ENCODE assay signal across 19 cellular contexts in genomic region chr6:104952911-104953409, GRCh38. TPM values are rescaled to one million over a fixed set of nuclear protein-coding genes. Genes with fewer than 3 reads are reported as not detected.
DNase-seq lines count a peak whose midpoint lies in the region; ATAC-seq and TF ChIP-seq lines count a peak whose summit lies in the region.
"Had no signal": no experiment of that assay in that cellular context is flagged by ENCODE, and none has a peak within 500 bp of the region (broad histone marks: within the 10 kb centered on the region; RNA-seq: fewer than 3 reads in every experiment).

No MANE protein-coding gene starts in this region.

- no peak overlapping the region for H4K91ac ChIP-seq in neuronal stem cell (ENCODE audit: low read depth, low read length, poor library complexity)

- no peak overlapping the region for H2BK120ac ChIP-seq in neuronal stem cell (ENCODE audit: low read depth, low read length)

- H3K79me1 ChIP-seq in neuronal stem cell (ENCODE audit: low read depth, low read length) = peaks cover 2% of the 10 kb centered on the region

- TF ChIP-seq CTCF in WTC11 (IDR thresholded peaks at IDR 0.05) = no peak

- ATAC-seq in WTC11 = peak; percentile 5
- no peak for ATAC-seq in HG03097 (IDR thresholded peaks at IDR 0.05; ENCODE audit: low FRiP score, unreplicated experiment)
- ATAC-seq in GM21360 (IDR thresholded peaks at IDR 0.05; ENCODE audit: unreplicated experiment) = no peak
- no peak for ATAC-seq in HG02759 (IDR thresholded peaks at IDR 0.05; ENCODE audit: unreplicated experiment)
- ATAC-seq in HG03432 (IDR thresholded peaks at IDR 0.05; ENCODE audit: unreplicated experiment) = no peak

- peak overlapping the region; percentile 70 for H3K9ac ChIP-seq in iPS-15b (ENCODE audit: low read depth, low read length)
- peak overlapping the region; percentile 92 for H3K9ac ChIP-seq in neuronal stem cell (ENCODE audit: low read depth, low read length, poor library complexity)

- no peaks in the 10 kb centered on the region for H3K9me3 Mint-ChIP-seq in WTC11

- H3K36me3 Mint-ChIP-seq in WTC11 = no peaks in the 10 kb centered on the region
- H3K36me3 Mint-ChIP-seq: memory B cell had no signal

- H3K4me1 Mint-ChIP-seq in WTC11 = peaks cover 48% of the 10 kb centered on the region

- H4K8ac ChIP-seq in neuronal stem cell (ENCODE audit: low read depth, low read length) = no peak overlapping the region

- peak overlapping the region; percentile 55 for H3K23ac ChIP-seq in neuronal stem cell (ENCODE audit: low read depth, low read length, poor library complexity)

- H3K27ac ChIP-seq in neuronal stem cell (replicated peaks; ENCODE audit: low read length) = peak overlapping the region; percentile 98
- H3K27ac ChIP-seq: HL-60, SK-N-MC had no signal

- peak overlapping the region; percentile 72 for H2AFZ ChIP-seq in neuronal stem cell (ENCODE audit: low read length)

- H3K4me1 ChIP-seq in iPS-15b (ENCODE audit: control insufficient read depth, insufficient read depth, low read length) (peaks cover 21% of the 10 kb centered on the region), neuronal stem cell (ENCODE audit: control insufficient read depth in 2 of 2, insufficient read depth in 1 of 2, low read depth in 1 of 2, low read length in 2 of 2) (peaks cover 1 to 23% of the 10 kb centered on the region in 2 donors)

- H3K4me3 ChIP-seq in H7 (ENCODE audit: insufficient read depth, low read depth, low read length) = peak overlapping the region; percentile 55
- H3K4me3 ChIP-seq in iPS-15b (ENCODE audit: low read depth, low read length) = peak overlapping the region; percentile 67
- peak overlapping the region; percentile 50 to 69 for H3K4me3 ChIP-seq in neuronal stem cell (ENCODE audit: low read length in 2 of 2)
- H3K4me3 ChIP-seq: SK-N-MC had no signal

- no peak overlapping the region for H3K14ac ChIP-seq in neuronal stem cell (ENCODE audit: low read length)

- H3K27me3 ChIP-seq in H7 (ENCODE audit: control insufficient read depth, insufficient read depth, low read length) (no peaks in the 10 kb centered on the region), iPS-15b (ENCODE audit: control insufficient read depth, insufficient read depth, low read length) (no peaks in the 10 kb centered on the region), neuronal stem cell (ENCODE audit: control insufficient read depth in 3 of 3, insufficient read depth in 3 of 3, low read depth in 1 of 3, low read length in 3 of 3) (no peaks in the 10 kb centered on the region)

- peak overlapping the region; percentile 80 for H3K4me3 Mint-ChIP-seq in WTC11
- H3K4me3 Mint-ChIP-seq: memory B cell had no signal

- peak overlapping the region; percentile 77 for H3K4me2 ChIP-seq in neuronal stem cell (ENCODE audit: insufficient read depth, low read length, poor library complexity, severe bottlenecking)

- H2BK5ac ChIP-seq in neuronal stem cell (ENCODE audit: low read length) = peak overlapping the region; percentile 96

- H2AK5ac ChIP-seq in neuronal stem cell (ENCODE audit: low read depth, low read length) = peak overlapping the region; percentile 97

- no peaks in the 10 kb centered on the region for H3K36me3 ChIP-seq in H7 (replicated peaks; ENCODE audit: control insufficient read depth, insufficient read depth, low read length)
- no peaks in the 10 kb centered on the region for H3K36me3 ChIP-seq in iPS-15b (ENCODE audit: control insufficient read depth, insufficient read depth, low read length)
- H3K36me3 ChIP-seq in neuronal stem cell (replicated peaks in 1 of 2; ENCODE audit: control insufficient read depth in 2 of 2, insufficient read depth in 2 of 2, low read length in 2 of 2) = no peaks in the 10 kb centered on the region

- DNase-seq in H7 (peak; percentile 55), WTC11 (ENCODE audit: low spot score) (peak; percentile 82), neuronal stem cell (ENCODE audit: low spot score) (peak; percentile 58)
- DNase-seq: activated gamma-delta T cell treated with Interleukin-2 at 50 U/mL for 16 hours; anterior cingulate cortex; NCI-H1105 treated with DMSO at 0.1 percent for 48 hours; stimulated activated CD4-positive, alpha-beta T cell treated with anti-CD3 and anti-CD28 coated beads, Interleukin-4, amount 100 ng/mL, for 1 hour; T1000 had no signal

- no peak overlapping the region for H3K4ac ChIP-seq in neuronal stem cell (ENCODE audit: low read length)

- peak overlapping the region; percentile 99 for H3K18ac ChIP-seq in neuronal stem cell (ENCODE audit: low read length)

- H3K9me3 ChIP-seq in iPS-15b (ENCODE audit: control insufficient read depth, insufficient read depth, low read length) (no peaks in the 10 kb centered on the region), neuronal stem cell (replicated peaks in 1 of 2; ENCODE audit: control insufficient read depth in 2 of 2, insufficient read depth in 1 of 2, low read depth in 1 of 2, low read length in 2 of 2) (no peaks in the 10 kb centered on the region)

- no peaks in the 10 kb centered on the region for H3K27me3 Mint-ChIP-seq in WTC11 (ENCODE audit: low read depth)

- peak overlapping the region; percentile 58 for H2BK15ac ChIP-seq in neuronal stem cell (ENCODE audit: low read length)

- CTCF ChIA-PET in WTC11 (lab: Charles Lee) = no interaction called here

- POLR2A ChIA-PET in WTC11 (lab: Charles Lee) = interaction anchor here (0.7 to 1.4 kb wide), 3 partner anchors 11 to 13 kb away, joined by 3 to 9 read pairs (median 3); no protein-coding TSS in a partner anchor

- peak overlapping the region; percentile 99 for H3K27ac Mint-ChIP-seq in WTC11
- H3K27ac Mint-ChIP-seq: memory B cell had no signal

- WGBS in neuronal stem cell (ENCODE audit: extremely low coverage in 2 of 2, insufficient read length in 2 of 2, insufficient replicate concordance in 1 of 2), 2 donors = no CpG with 5 or more reads among the region's 33 CpGs

- no peak overlapping the region for H2BK12ac ChIP-seq in neuronal stem cell (ENCODE audit: low read length)

TF ChIP-seq in WTC11, 78 proteins besides CTCF, POLR2A, EP300 and RAD21 (continues in another document):
- TF ChIP-seq, protein P1, sequence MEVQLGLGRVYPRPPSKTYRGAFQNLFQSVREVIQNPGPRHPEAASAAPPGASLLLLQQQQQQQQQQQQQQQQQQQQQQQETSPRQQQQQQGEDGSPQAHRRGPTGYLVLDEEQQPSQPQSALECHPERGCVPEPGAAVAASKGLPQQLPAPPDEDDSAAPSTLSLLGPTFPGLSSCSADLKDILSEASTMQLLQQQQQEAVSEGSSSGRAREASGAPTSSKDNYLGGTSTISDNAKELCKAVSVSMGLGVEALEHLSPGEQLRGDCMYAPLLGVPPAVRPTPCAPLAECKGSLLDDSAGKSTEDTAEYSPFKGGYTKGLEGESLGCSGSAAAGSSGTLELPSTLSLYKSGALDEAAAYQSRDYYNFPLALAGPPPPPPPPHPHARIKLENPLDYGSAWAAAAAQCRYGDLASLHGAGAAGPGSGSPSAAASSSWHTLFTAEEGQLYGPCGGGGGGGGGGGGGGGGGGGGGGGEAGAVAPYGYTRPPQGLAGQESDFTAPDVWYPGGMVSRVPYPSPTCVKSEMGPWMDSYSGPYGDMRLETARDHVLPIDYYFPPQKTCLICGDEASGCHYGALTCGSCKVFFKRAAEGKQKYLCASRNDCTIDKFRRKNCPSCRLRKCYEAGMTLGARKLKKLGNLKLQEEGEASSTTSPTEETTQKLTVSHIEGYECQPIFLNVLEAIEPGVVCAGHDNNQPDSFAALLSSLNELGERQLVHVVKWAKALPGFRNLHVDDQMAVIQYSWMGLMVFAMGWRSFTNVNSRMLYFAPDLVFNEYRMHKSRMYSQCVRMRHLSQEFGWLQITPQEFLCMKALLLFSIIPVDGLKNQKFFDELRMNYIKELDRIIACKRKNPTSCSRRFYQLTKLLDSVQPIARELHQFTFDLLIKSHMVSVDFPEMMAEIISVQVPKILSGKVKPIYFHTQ (CRISPR knock-in tag; IDR thresholded peaks at IDR 0.05) = peak; percentile 61; the same call in 1 of the 2 replicates
- TF ChIP-seq, protein P2, sequence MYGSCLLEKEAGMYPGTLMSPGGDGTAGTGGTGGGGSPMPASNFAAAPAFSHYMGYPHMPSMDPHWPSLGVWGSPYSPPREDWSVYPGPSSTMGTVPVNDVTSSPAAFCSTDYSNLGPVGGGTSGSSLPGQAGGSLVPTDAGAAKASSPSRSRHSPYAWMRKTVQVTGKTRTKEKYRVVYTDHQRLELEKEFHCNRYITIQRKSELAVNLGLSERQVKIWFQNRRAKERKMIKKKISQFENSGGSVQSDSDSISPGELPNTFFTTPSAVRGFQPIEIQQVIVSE (CRISPR knock-in tag; IDR thresholded peaks at IDR 0.05; ENCODE audit: borderline replicate concordance) = no peak
- TF ChIP-seq TEAD1 (CRISPR knock-in tag; IDR thresholded peaks at IDR 0.05) = peak; percentile 20; the same call in 1 of the 2 replicates
- TF ChIP-seq ZNF416 (CRISPR knock-in tag; IDR thresholded peaks at IDR 0.05) = 0 out of 2 replicates have a peak, but pooled peaks have one; percentile 6
- TF ChIP-seq TEAD4 (CRISPR knock-in tag; IDR thresholded peaks at IDR 0.05) = no peak
- TF ChIP-seq, protein P3, sequence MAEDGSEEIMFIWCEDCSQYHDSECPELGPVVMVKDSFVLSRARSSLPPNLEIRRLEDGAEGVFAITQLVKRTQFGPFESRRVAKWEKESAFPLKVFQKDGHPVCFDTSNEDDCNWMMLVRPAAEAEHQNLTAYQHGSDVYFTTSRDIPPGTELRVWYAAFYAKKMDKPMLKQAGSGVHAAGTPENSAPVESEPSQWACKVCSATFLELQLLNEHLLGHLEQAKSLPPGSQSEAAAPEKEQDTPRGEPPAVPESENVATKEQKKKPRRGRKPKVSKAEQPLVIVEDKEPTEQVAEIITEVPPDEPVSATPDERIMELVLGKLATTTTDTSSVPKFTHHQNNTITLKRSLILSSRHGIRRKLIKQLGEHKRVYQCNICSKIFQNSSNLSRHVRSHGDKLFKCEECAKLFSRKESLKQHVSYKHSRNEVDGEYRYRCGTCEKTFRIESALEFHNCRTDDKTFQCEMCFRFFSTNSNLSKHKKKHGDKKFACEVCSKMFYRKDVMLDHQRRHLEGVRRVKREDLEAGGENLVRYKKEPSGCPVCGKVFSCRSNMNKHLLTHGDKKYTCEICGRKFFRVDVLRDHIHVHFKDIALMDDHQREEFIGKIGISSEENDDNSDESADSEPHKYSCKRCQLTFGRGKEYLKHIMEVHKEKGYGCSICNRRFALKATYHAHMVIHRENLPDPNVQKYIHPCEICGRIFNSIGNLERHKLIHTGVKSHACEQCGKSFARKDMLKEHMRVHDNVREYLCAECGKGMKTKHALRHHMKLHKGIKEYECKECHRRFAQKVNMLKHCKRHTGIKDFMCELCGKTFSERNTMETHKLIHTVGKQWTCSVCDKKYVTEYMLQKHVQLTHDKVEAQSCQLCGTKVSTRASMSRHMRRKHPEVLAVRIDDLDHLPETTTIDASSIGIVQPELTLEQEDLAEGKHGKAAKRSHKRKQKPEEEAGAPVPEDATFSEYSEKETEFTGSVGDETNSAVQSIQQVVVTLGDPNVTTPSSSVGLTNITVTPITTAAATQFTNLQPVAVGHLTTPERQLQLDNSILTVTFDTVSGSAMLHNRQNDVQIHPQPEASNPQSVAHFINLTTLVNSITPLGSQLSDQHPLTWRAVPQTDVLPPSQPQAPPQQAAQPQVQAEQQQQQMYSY (CRISPR knock-in tag; IDR thresholded peaks at IDR 0.05) = peak; percentile 93

RNA-seq across cellular contexts. Expression of gene LIN28B, which starts 3.9 kb away (rescaled TPM):
- total RNA-seq in H7 (2014; rRNA removed; shearing (Covaris generic)) = 45.6 and 61.2 TPM in 2 replicates
- 73.4 to 82.0 TPM (median 81.9 TPM) in 3 replicates for total RNA-seq in WTC11 (2021)
- 84.6 TPM for polyA plus RNA-seq in neuronal stem cell (2013, experiment 1 of 2)
- 86.2 TPM for polyA plus RNA-seq in neuronal stem cell (2013, experiment 2 of 2)
- total RNA-seq: LHCN-M2, omental fat pad, subcutaneous adipose tissue had no signal
